In the genomic region with DNA sequence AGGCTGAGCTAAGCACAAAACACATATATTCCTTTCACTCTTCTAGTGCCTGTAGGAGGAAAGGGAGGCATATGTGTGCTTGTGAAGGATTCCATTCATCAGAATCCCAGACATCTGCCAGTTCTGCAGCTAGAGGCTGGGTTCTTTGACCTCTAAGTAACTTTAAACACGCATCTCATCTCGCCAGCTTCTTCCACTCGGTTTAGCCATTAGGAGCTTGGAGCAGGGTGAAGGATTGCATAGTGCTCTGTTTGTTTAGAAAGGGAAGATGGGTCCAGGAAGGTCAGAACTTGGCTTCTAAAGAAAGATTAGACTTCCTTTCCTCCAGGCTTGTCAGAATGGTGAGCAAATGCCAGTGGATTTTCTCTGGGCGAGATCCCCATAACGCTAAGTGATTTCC, we compare ENCODE assay signal across 15 cellular contexts. TPM values are rescaled to one million over a fixed set of nuclear protein-coding genes. Genes with fewer than 3 reads are reported as not detected.
A peak's percentile ranks its signal among the peaks of the same experiment; 100 is the strongest.
DNase-seq lines count a peak whose midpoint lies in the region; ATAC-seq, FAIRE-seq and TF ChIP-seq lines count a peak whose summit lies in the region.
"Had no signal": no experiment of that assay in that cellular context is flagged by ENCODE, and none has a peak within 500 bp of the region (broad histone marks: within the 10 kb centered on the region; RNA-seq: fewer than 3 reads in every experiment).

No MANE protein-coding gene starts in this region.

- no peak overlapping the region for H2BK15ac ChIP-seq in mesenchymal stem cell (ENCODE audit: low read depth, poor library complexity, severe bottlenecking)
- H2BK15ac ChIP-seq in neuronal stem cell (ENCODE audit: low read length) = no peak overlapping the region

- no peak for TF ChIP-seq POLR2A in stomach (IDR thresholded peaks at IDR 0.05)

- H3K9me3 ChIP-seq in astrocyte (ENCODE audit: insufficient read depth, low read depth, low read length) (no peaks in the 10 kb centered on the region), mesenchymal stem cell (ENCODE audit: control insufficient read depth, low read length) (no peaks in the 10 kb centered on the region), stomach (no peaks in the 10 kb centered on the region), neuronal stem cell (replicated peaks in 1 of 2; ENCODE audit: control insufficient read depth in 2 of 2, insufficient read depth in 1 of 2, low read depth in 1 of 2, low read length in 2 of 2) (no peaks in the 10 kb centered on the region)
- H3K9me3 ChIP-seq: HAP-1, right lobe of liver, upper lobe of right lung had no signal

- H3K4me1 ChIP-seq in astrocyte (ENCODE audit: insufficient read depth, low read length) (peaks cover 40% of the 10 kb centered on the region), mesenchymal stem cell (ENCODE audit: control insufficient read depth, insufficient read depth, low read depth, low read length) (peaks cover 35% of the 10 kb centered on the region), stomach (peaks cover 23 to 83% (median 61%) of the 10 kb centered on the region in 4 donors), neuronal stem cell (ENCODE audit: control insufficient read depth in 2 of 2, insufficient read depth in 1 of 2, low read depth in 1 of 2, low read length in 2 of 2) (peaks cover 10 to 13% of the 10 kb centered on the region in 2 donors)

- H2AK5ac ChIP-seq in mesenchymal stem cell (ENCODE audit: low read length, severe bottlenecking) (no peak overlapping the region), neuronal stem cell (ENCODE audit: low read depth, low read length) (no peak overlapping the region)

- H3K36me3 ChIP-seq in astrocyte (ENCODE audit: insufficient read depth, low read length) (no peaks in the 10 kb centered on the region), mesenchymal stem cell (ENCODE audit: control insufficient read depth in 1 of 2, insufficient read depth in 2 of 2, low read depth in 1 of 2, low read length in 2 of 2) (no peaks in the 10 kb centered on the region), stomach (no peaks in the 10 kb centered on the region), neuronal stem cell (replicated peaks in 1 of 2; ENCODE audit: control insufficient read depth in 2 of 2, insufficient read depth in 2 of 2, low read length in 2 of 2) (no peaks in the 10 kb centered on the region)
- H3K36me3 ChIP-seq: right lobe of liver, upper lobe of right lung had no signal

- peak overlapping the region; percentile 97; the same call in 1 of the 2 replicates for H3K4me3 Mint-ChIP-seq in HFFc6
- H3K4me3 Mint-ChIP-seq in astrocyte (ENCODE audit: unreplicated experiment) = peak overlapping the region; percentile 11

- peaks cover 79% of the 10 kb centered on the region for H3K79me2 ChIP-seq in astrocyte (ENCODE audit: insufficient read depth, low read length)

- H3K27ac ChIP-seq in astrocyte (ENCODE audit: low read depth, low read length) = no peak overlapping the region
- no peak overlapping the region for H3K27ac ChIP-seq in mesenchymal stem cell (ENCODE audit: low read length, poor library complexity, severe bottlenecking)
- H3K27ac ChIP-seq in stomach = peak overlapping the region in 2 of 5 donors; percentile 44 to 95
- H3K27ac ChIP-seq in neuronal stem cell (replicated peaks; ENCODE audit: low read length) = no peak overlapping the region
- H3K27ac ChIP-seq: right lobe of liver, upper lobe of right lung had no signal

- no peak overlapping the region for H4K91ac ChIP-seq in mesenchymal stem cell (ENCODE audit: low read length)
- no peak overlapping the region for H4K91ac ChIP-seq in neuronal stem cell (ENCODE audit: low read depth, low read length, poor library complexity)

- H3K14ac ChIP-seq in mesenchymal stem cell (ENCODE audit: low read length in 2 of 2) (no peak overlapping the region), neuronal stem cell (ENCODE audit: low read length) (no peak overlapping the region)

- H3K4me2 ChIP-seq in astrocyte (ENCODE audit: low read length) = peak overlapping the region; percentile 98
- H3K4me2 ChIP-seq in mesenchymal stem cell (ENCODE audit: low read length, poor library complexity, severe bottlenecking) = no peak overlapping the region
- H3K4me2 ChIP-seq in neuronal stem cell (ENCODE audit: insufficient read depth, low read length, poor library complexity, severe bottlenecking) = no peak overlapping the region

- no peak overlapping the region for H3K18ac ChIP-seq in mesenchymal stem cell (ENCODE audit: low read depth in 1 of 2, low read length in 2 of 2)
- no peak overlapping the region for H3K18ac ChIP-seq in neuronal stem cell (ENCODE audit: low read length)

- H3K4ac ChIP-seq in mesenchymal stem cell (ENCODE audit: low read depth in 1 of 2, low read length in 2 of 2) (no peak overlapping the region), neuronal stem cell (ENCODE audit: low read length) (no peak overlapping the region)

- TF ChIP-seq CTCF in HFFc6 (IDR thresholded peaks at IDR 0.05) (no peak), astrocyte (IDR thresholded peaks at IDR 0.05; ENCODE audit: insufficient read depth, low read depth, low read length) (no peak), stomach (IDR thresholded peaks at IDR 0.05) (no peak)

- H3K4me1 Mint-ChIP-seq in HFFc6 (ENCODE audit: low read depth) (peaks cover 65% of the 10 kb centered on the region), astrocyte (ENCODE audit: low read depth, unreplicated experiment) (peaks cover 20% of the 10 kb centered on the region)

- H3K36me3 Mint-ChIP-seq in HFFc6 (ENCODE audit: low read depth) = peaks cover 11% of the 10 kb centered on the region; the same call in 1 of the 2 replicates
- H3K36me3 Mint-ChIP-seq in astrocyte (ENCODE audit: low read depth, unreplicated experiment) = peaks cover 1% of the 10 kb centered on the region

- H2BK120ac ChIP-seq in mesenchymal stem cell (ENCODE audit: low read depth, low read length) = no peak overlapping the region
- no peak overlapping the region for H2BK120ac ChIP-seq in neuronal stem cell (ENCODE audit: low read depth, low read length)

- 35% methylated on average over 3 of the region's 5 CpGs for WGBS in mesenchymal stem cell
- 56 to 83% (median 63%) methylated on average over 5 of the region's 5 CpGs for WGBS in stomach, 5 donors
- WGBS in neuronal stem cell (ENCODE audit: extremely low coverage in 2 of 2, insufficient read length in 2 of 2, insufficient replicate concordance in 1 of 2), 2 donors = no CpG with 5 or more reads among the region's 5 CpGs

- H3K4me3 ChIP-seq in astrocyte (ENCODE audit: insufficient read depth, low read depth, low read length) = no peak overlapping the region
- H3K4me3 ChIP-seq in mesenchymal stem cell (ENCODE audit: insufficient read depth in 1 of 2, low read depth in 1 of 2, low read length in 2 of 2) = no peak overlapping the region
- peak overlapping the region in 1 of 4 donors; percentile 2 for H3K4me3 ChIP-seq in stomach
- no peak overlapping the region for H3K4me3 ChIP-seq in neuronal stem cell (ENCODE audit: low read length in 2 of 2)
- H3K4me3 ChIP-seq: HAP-1, right lobe of liver, upper lobe of right lung had no signal

- FAIRE-seq in astrocyte (lab: Jason Lieb, UNC) = no peak

- H2BK5ac ChIP-seq in mesenchymal stem cell (ENCODE audit: low read depth, low read length, poor library complexity, severe bottlenecking) = no peak overlapping the region
- no peak overlapping the region for H2BK5ac ChIP-seq in neuronal stem cell (ENCODE audit: low read length)

- DNase-seq in Ammon's horn (ENCODE audit: low spot score) (peak; percentile 13), HFFc6 (no peak), astrocyte (ENCODE audit: low read depth) (no peak), mesenchymal stem cell (peak; percentile 70), stomach (no peak), 8988T (no peak), neuronal stem cell (ENCODE audit: low spot score) (no peak)
- DNase-seq: activated CD4-positive, CD25-positive, alpha-beta regulatory T cell; activated gamma-delta T cell treated with Interleukin-2 at 50 U/mL for 16 hours; hippocampal formation; right lobe of liver; upper lobe of right lung had no signal

- H4K20me1 ChIP-seq in astrocyte (ENCODE audit: insufficient read depth, low read length) = peaks cover 63% of the 10 kb centered on the region

- H3K27me3 ChIP-seq in astrocyte (ENCODE audit: insufficient read depth, low read length) (no peaks in the 10 kb centered on the region), mesenchymal stem cell (ENCODE audit: control insufficient read depth in 1 of 2, insufficient read depth in 1 of 2, low read length in 2 of 2) (no peaks in the 10 kb centered on the region), stomach (no peaks in the 10 kb centered on the region), neuronal stem cell (ENCODE audit: control insufficient read depth in 3 of 3, insufficient read depth in 3 of 3, low read depth in 1 of 3, low read length in 3 of 3) (peaks cover 0 to 6% (median 3%) of the 10 kb centered on the region in 3 experiments)
- H3K27me3 ChIP-seq: dorsolateral prefrontal cortex, right lobe of liver, upper lobe of right lung had no signal

- no peaks in the 10 kb centered on the region; the same call in 1 of the 2 replicates for H3K27me3 Mint-ChIP-seq in HFFc6 (ENCODE audit: insufficient read depth)
- H3K27me3 Mint-ChIP-seq in astrocyte (ENCODE audit: low read depth, unreplicated experiment) = no peaks in the 10 kb centered on the region

- H2BK12ac ChIP-seq in mesenchymal stem cell (ENCODE audit: low read length in 2 of 2) (no peak overlapping the region), neuronal stem cell (ENCODE audit: low read length) (no peak overlapping the region)

- H4K8ac ChIP-seq in mesenchymal stem cell (ENCODE audit: low read length) (no peak overlapping the region), neuronal stem cell (ENCODE audit: low read depth, low read length) (no peak overlapping the region)

- TF ChIP-seq EP300 in stomach (IDR thresholded peaks at IDR 0.05) = no peak

- H3K79me1 ChIP-seq in mesenchymal stem cell (replicated peaks; ENCODE audit: low read length, poor library complexity, severe bottlenecking) = peaks cover 6% of the 10 kb centered on the region
- peaks cover 7% of the 10 kb centered on the region for H3K79me1 ChIP-seq in neuronal stem cell (ENCODE audit: low read depth, low read length)

- no peak overlapping the region for H3K23ac ChIP-seq in mesenchymal stem cell (ENCODE audit: low read length in 2 of 2)
- no peak overlapping the region for H3K23ac ChIP-seq in neuronal stem cell (ENCODE audit: low read depth, low read length, poor library complexity)

- no peaks in the 10 kb centered on the region for H3K9me3 Mint-ChIP-seq in HFFc6
- H3K9me3 Mint-ChIP-seq in astrocyte (ENCODE audit: unreplicated experiment) = no peaks in the 10 kb centered on the region

- H3K27ac Mint-ChIP-seq in HFFc6 (peak overlapping the region; percentile 25), astrocyte (ENCODE audit: unreplicated experiment) (no peak overlapping the region)

- no peak for ATAC-seq in HG02870 (IDR thresholded peaks at IDR 0.05; ENCODE audit: unreplicated experiment)
- ATAC-seq: right lobe of liver, upper lobe of right lung had no signal

- H2AFZ ChIP-seq in astrocyte (ENCODE audit: low read depth, low read length) = no peak overlapping the region
- no peak overlapping the region for H2AFZ ChIP-seq in mesenchymal stem cell (ENCODE audit: low read depth, low read length)
- no peak overlapping the region for H2AFZ ChIP-seq in neuronal stem cell (ENCODE audit: low read length)

- H3K9ac ChIP-seq in astrocyte (ENCODE audit: low read length) (no peak overlapping the region), mesenchymal stem cell (ENCODE audit: low read length) (no peak overlapping the region), neuronal stem cell (ENCODE audit: low read depth, low read length, poor library complexity) (no peak overlapping the region)

- intact Hi-C loops in stomach (cut with DNase I; ENCODE audit: low total_unique reads) = loop anchor here (10.0 kb wide), 1 partner anchor 63 kb away; no protein-coding TSS in a partner anchor

RNA-seq across cellular contexts. Expression of gene HK1, which starts 43.6 kb away (rescaled TPM):
- total RNA-seq in HFFc6 (2021; fragmentation: NEBNext Ultra II Directional; extraction: Animal tissue kit (Norgen Biotek cat#: 25700)) = 100 to 1,000 TPM; 149 to 158 (median 155) TPM
- total RNA-seq in astrocyte (94.5 and 95.0 TPM in 2 replicates), stomach (10 to 100 TPM; 32.7 to 60.9 (median 54.5) TPM)
- 69.5 TPM for polyA plus RNA-seq in mesenchymal stem cell (2013, experiment 1 of 2)
- polyA plus RNA-seq in mesenchymal stem cell (2013, experiment 2 of 2) = 67.5 TPM
- 10 to 100 TPM; 42.6 to 48.0 (median 43.7) TPM for polyA plus RNA-seq in stomach
- polyA plus RNA-seq in neuronal stem cell (2013, experiment 1 of 2) = 26.2 TPM
- polyA plus RNA-seq in neuronal stem cell (2013, experiment 2 of 2) = 26.0 TPM

Comparison
In these comparisons a context has a peak if more than half of its experiments do, and no peak if none do; other contexts are left out.
1. DNase-seq: peak in Ammon's horn (single experiment) and mesenchymal stem cell (single experiment); none in HFFc6 (single experiment), astrocyte (single experiment), stomach (single experiment), 8988T (single experiment) and neuronal stem cell (single experiment).